In genomic region chr18:22207022-22207758, GRCh38 we compare ENCODE assay signal across 25 cellular contexts. TPM values are rescaled to one million over a fixed set of nuclear protein-coding genes. Genes with fewer than 3 reads are reported as not detected.
A peak's percentile ranks its signal among the peaks of the same experiment; 100 is the strongest.
DNase-seq lines count a peak whose midpoint lies in the region; ATAC-seq and TF ChIP-seq lines count a peak whose summit lies in the region.
"Had no signal": no experiment of that assay in that cellular context is flagged by ENCODE, and none has a peak within 500 bp of the region (broad histone marks: within the 10 kb centered on the region; RNA-seq: fewer than 3 reads in every experiment).

No MANE protein-coding gene starts in this region.

- 68 to 78% (median 72%) methylated on average over 5 of the region's 5 CpGs for WGBS in adrenal gland, 4 donors
- 60 to 71% methylated on average over 5 of the region's 5 CpGs for WGBS in aorta, 2 donors
- WGBS in spleen, 5 donors, result 76 to 91% (median 86%) methylated on average over 5 of the region's 5 CpGs

- TF ChIP-seq CTCF in adrenal gland (IDR thresholded peaks at IDR 0.05), result no peak
- TF ChIP-seq CTCF in fibroblast of pulmonary artery (IDR thresholded peaks at IDR 0.05; ENCODE audit: low read length, missing control alignments), result no peak
- TF ChIP-seq CTCF in left lung (IDR thresholded peaks at IDR 0.05), result no peak
- no peak for TF ChIP-seq CTCF in spleen (IDR thresholded peaks at IDR 0.05 in 8 of 11, conservative IDR thresholded peaks at IDR 0.05 in 3 of 11)

- H3K27ac ChIP-seq in adrenal gland (peak overlapping the region in 4 of 5 donors; percentile 26 to 76 (median 59)), left lung (no peak overlapping the region), aorta (ENCODE audit: low read depth in 1 of 2, low read length in 2 of 2) (no peak overlapping the region), spleen (no peak overlapping the region)
- H3K27ac ChIP-seq: esophagus squamous epithelium, KMS-11, SJCRH30, thyroid gland had no signal

- no peaks in the 10 kb centered on the region for H3K9me3 Mint-ChIP-seq in activated CD4-positive, alpha-beta T cell treated with anti-CD3 and anti-CD28 coated beads, Interleukin-2, amount 10 ng/mL, durations not matched to agents 24 days and 14 days
- H3K9me3 Mint-ChIP-seq: activated CD4-positive, alpha-beta T cell treated with anti-CD3 and anti-CD28 coated beads, Interleukin-2, amount 10 ng/mL, durations not matched to agents 7 days and 5 days; effector memory CD8-positive, alpha-beta T cell; H9 had no signal

- H3K36me3 ChIP-seq in adrenal gland (replicated peaks in 1 of 2) (peaks cover 0 to 3% of the 10 kb centered on the region in 2 donors), left lung (no peaks in the 10 kb centered on the region), aorta (ENCODE audit: control insufficient read depth in 1 of 2, insufficient read depth in 2 of 2, low read length in 1 of 2) (no peaks in the 10 kb centered on the region), spleen (peaks cover 0 to 7% (median 0%) of the 10 kb centered on the region in 6 donors)
- H3K36me3 ChIP-seq: esophagus squamous epithelium, SJCRH30, thyroid gland had no signal

- no peaks in the 10 kb centered on the region for H3K4me1 Mint-ChIP-seq in activated CD4-positive, alpha-beta T cell treated with anti-CD3 and anti-CD28 coated beads, Interleukin-2, amount 10 ng/mL, durations not matched to agents 24 days and 14 days
- H3K4me1 Mint-ChIP-seq: activated CD4-positive, alpha-beta T cell treated with anti-CD3 and anti-CD28 coated beads, Interleukin-2, amount 10 ng/mL, durations not matched to agents 7 days and 5 days; H9; stimulated activated naive B cell treated with anti-CD40 and anti-IgM and Interleukin-4, amounts not matched to agents 10 μg/mL and 1 μg/mL and 100 μg/mL, for 72 hours had no signal

- no peaks in the 10 kb centered on the region for H3K36me3 Mint-ChIP-seq in activated CD4-positive, alpha-beta T cell treated with anti-CD3 and anti-CD28 coated beads, Interleukin-2, amount 10 ng/mL, durations not matched to agents 24 days and 14 days (ENCODE audit: low read depth)
- H3K36me3 Mint-ChIP-seq: stimulated activated naive B cell treated with anti-CD40 and anti-IgM and Interleukin-4, amounts not matched to agents 10 μg/mL and 1 μg/mL and 100 μg/mL, for 72 hours had no signal

- peak in 3 of 7 donors; percentile 34 to 62 (median 54) for DNase-seq in adrenal gland
- peak; percentile 97 for DNase-seq in fibroblast of pulmonary artery (ENCODE audit: low read depth)
- no peak for DNase-seq in left lung
- no peak for DNase-seq in aorta
- no peak for DNase-seq in spleen
- DNase-seq in activated CD4-positive, CD25-positive, alpha-beta regulatory T cell (lab: John Stamatoyannopoulos, UW), result no peak
- no peak for DNase-seq in activated CD4-positive, alpha-beta T cell treated with anti-CD3 and anti-CD28 coated beads, Interleukin-2, amount 10 ng/mL, durations not matched to agents 24 days and 14 days
- DNase-seq: activated CD4-positive, alpha-beta T cell treated with anti-CD3 and anti-CD28 coated beads, Interleukin-2, amount 10 ng/mL, durations not matched to agents 7 days and 5 days; activated effector memory CD4-positive, alpha-beta T cell treated with Interleukin-2 at 50 U/mL for 16 hours; amniotic stem cell; cerebellar nuclear complex; DND-41; effector memory CD8-positive, alpha-beta T cell; esophagus squamous epithelium; H9; hippocampal formation; mammary epithelial cell; NCI-H1930; NCI-H345; nucleus accumbens; SJCRH30; stimulated activated naive B cell treated with anti-CD40 and anti-IgM and Interleukin-4, amounts not matched to agents 10 μg/mL and 1 μg/mL and 100 μg/mL, for 72 hours; T-helper 1 cell; thyroid gland had no signal

- ATAC-seq in left lung (peak; percentile 34), aorta (ENCODE audit: low FRiP score) (peak; percentile 57)
- ATAC-seq: effector memory CD8-positive, alpha-beta T cell; stimulated activated naive B cell treated with anti-CD40 and anti-IgM and Interleukin-4, amounts not matched to agents 10 μg/mL and 1 μg/mL and 100 μg/mL, for 72 hours had no signal

- H3K27me3 Mint-ChIP-seq in activated CD4-positive, alpha-beta T cell treated with anti-CD3 and anti-CD28 coated beads, Interleukin-2, amount 10 ng/mL, durations not matched to agents 24 days and 14 days, result no peaks in the 10 kb centered on the region

- no peak overlapping the region for H3K4me3 Mint-ChIP-seq in activated CD4-positive, alpha-beta T cell treated with anti-CD3 and anti-CD28 coated beads, Interleukin-2, amount 10 ng/mL, durations not matched to agents 24 days and 14 days
- H3K4me3 Mint-ChIP-seq: activated CD4-positive, alpha-beta T cell treated with anti-CD3 and anti-CD28 coated beads, Interleukin-2, amount 10 ng/mL, durations not matched to agents 7 days and 5 days; effector memory CD8-positive, alpha-beta T cell; H9; stimulated activated naive B cell treated with anti-CD40 and anti-IgM and Interleukin-4, amounts not matched to agents 10 μg/mL and 1 μg/mL and 100 μg/mL, for 72 hours had no signal

- H3K4me3 ChIP-seq in adrenal gland, result no peak overlapping the region
- H3K4me3 ChIP-seq in fibroblast of pulmonary artery (replicated peaks; ENCODE audit: low read depth, low read length), result no peak overlapping the region
- no peak overlapping the region for H3K4me3 ChIP-seq in left lung
- H3K4me3 ChIP-seq in aorta (ENCODE audit: low read length in 2 of 2), result no peak overlapping the region
- no peak overlapping the region for H3K4me3 ChIP-seq in spleen
- H3K4me3 ChIP-seq: esophagus squamous epithelium, SJCRH30, thyroid gland had no signal

- intact Hi-C loops in adrenal gland (cut with DNase I) (no loop called here), left lung (cut with DNase I) (no loop called here), aorta (cut with DNase I) (no loop called here), spleen (cut with DNase I; ENCODE audit: low total_unique reads) (no loop called here)
- intact Hi-C loops in activated CD4-positive, alpha-beta T cell treated with anti-CD3 and anti-CD28 coated beads, Interleukin-2, amount 10 ng/mL, durations not matched to agents 24 days and 14 days (cut with micrococcal nuclease), result no loop called here

- no peak for TF ChIP-seq POLR2A in adrenal gland (IDR thresholded peaks at IDR 0.05)
- TF ChIP-seq POLR2A in spleen (IDR thresholded peaks at IDR 0.05), result no peak

- H3K27ac Mint-ChIP-seq in activated CD4-positive, alpha-beta T cell treated with anti-CD3 and anti-CD28 coated beads, Interleukin-2, amount 10 ng/mL, durations not matched to agents 24 days and 14 days, result no peak overlapping the region
- H3K27ac Mint-ChIP-seq: activated CD4-positive, alpha-beta T cell treated with anti-CD3 and anti-CD28 coated beads, Interleukin-2, amount 10 ng/mL, durations not matched to agents 7 days and 5 days; effector memory CD8-positive, alpha-beta T cell; H9; stimulated activated naive B cell treated with anti-CD40 and anti-IgM and Interleukin-4, amounts not matched to agents 10 μg/mL and 1 μg/mL and 100 μg/mL, for 72 hours had no signal

- H3K27me3 ChIP-seq in adrenal gland (no peaks in the 10 kb centered on the region), left lung (no peaks in the 10 kb centered on the region), aorta (ENCODE audit: control insufficient read depth in 1 of 2, insufficient read depth in 2 of 2, low read length in 1 of 2) (no peaks in the 10 kb centered on the region), spleen (replicated peaks in 1 of 7) (no peaks in the 10 kb centered on the region)
- H3K27me3 ChIP-seq: SJCRH30, thyroid gland had no signal

- H3K9me3 ChIP-seq in adrenal gland (replicated peaks in 1 of 3) (no peaks in the 10 kb centered on the region), left lung (no peaks in the 10 kb centered on the region), aorta (ENCODE audit: control insufficient read depth, low read length) (no peaks in the 10 kb centered on the region), spleen (no peaks in the 10 kb centered on the region)
- H3K9me3 ChIP-seq: esophagus squamous epithelium, SJCRH30, thyroid gland had no signal

- H3K4me1 ChIP-seq in adrenal gland (replicated peaks in 1 of 2) (peaks cover 18 to 65% of the 10 kb centered on the region in 2 donors), left lung (peaks cover 0 to 5% of the 10 kb centered on the region in 2 donors), aorta (ENCODE audit: control insufficient read depth in 1 of 2, insufficient read depth in 2 of 2, low read length in 2 of 2) (peaks cover 11 to 14% of the 10 kb centered on the region in 2 donors), spleen (peaks cover 0 to 16% (median 6%) of the 10 kb centered on the region in 6 donors)
- H3K4me1 ChIP-seq: SJCRH30 had no signal

RNA-seq across cellular contexts. Expression of gene GATA6, which starts 37.8 kb away (rescaled TPM):
- total RNA-seq in adrenal gland (100 to 1,000 TPM; 118 to 222 (median 141) TPM), left lung (10 to 100 TPM; 20.6 to 29.9 TPM), aorta (10 to 100 TPM; 28.7 to 41.5 TPM), spleen (10 to 100 TPM; 27.4 to 65.3 (median 42.3) TPM)
- polyA plus RNA-seq in adrenal gland (10 to 100 TPM; 31.3 to 55.7 (median 48.2) TPM), aorta (10 to 100 TPM; 16.0 to 32.8 TPM), spleen (10 to 100 TPM in 1 of 3 donors, 1 to 10 TPM in 2; 4.2 to 14.8 (median 4.9) TPM)
- total RNA-seq in activated CD4-positive, alpha-beta T cell treated with anti-CD3 and anti-CD28 coated beads, Interleukin-2, amount 10 ng/mL, durations not matched to agents 24 days and 14 days, result not detected in 2 replicates
- total RNA-seq: activated CD4-positive, alpha-beta T cell treated with anti-CD3 and anti-CD28 coated beads, Interleukin-2, amount 10 ng/mL, durations not matched to agents 7 days and 5 days; H9 had no signal

Comparison
In these comparisons a context has a peak if more than half of its experiments do, and no peak if none do; other contexts are left out.
1. H3K27ac ChIP-seq: peak in adrenal gland (4 of 5); none in left lung (0 of 2), aorta (0 of 2) and spleen (0 of 8).
2. RNA of gene GATA6, which starts 37.8 kb away (total RNA-seq): 118 to 222 TPM in adrenal gland, 27.4 to 65.3 TPM in spleen, 28.7 to 41.5 TPM in aorta and 20.6 to 29.9 TPM in left lung; not detected in activated CD4-positive, alpha-beta T cell treated with anti-CD3 and anti-CD28 coated beads, Interleukin-2, amount 10 ng/mL, durations not matched to agents 24 days and 14 days; every median in the first group is over 10 times any median in the second.